ENCODE assay signal across 7 cellular contexts in the genomic region with DNA sequence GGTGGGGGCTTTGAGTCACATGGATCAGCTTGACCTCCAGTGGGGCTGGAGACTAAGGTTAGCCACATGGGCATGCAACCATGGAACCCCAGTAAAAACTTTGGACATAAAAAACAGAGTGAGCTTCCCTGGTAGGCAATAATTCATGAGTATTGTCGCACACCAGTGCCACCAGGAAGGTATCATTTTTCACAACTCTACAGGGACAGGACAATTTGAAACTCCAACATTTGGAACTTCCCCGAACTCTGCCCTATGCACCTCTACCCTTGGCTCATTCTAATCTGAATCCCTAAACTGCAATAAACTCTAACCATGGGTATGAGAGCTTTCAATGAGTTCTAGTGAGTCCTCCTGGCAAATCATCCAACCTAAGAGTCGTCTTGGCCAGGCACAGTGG. TPM values are rescaled to one million over a fixed set of nuclear protein-coding genes. Genes with fewer than 3 reads are reported as not detected.
A peak's percentile ranks its signal among the peaks of the same experiment; 100 is the strongest.
DNase-seq lines count a peak whose midpoint lies in the region; ATAC-seq and TF ChIP-seq lines count a peak whose summit lies in the region.
"Not testable (repeated sequence)": the region's sequence is repeated elsewhere in the genome, so short reads cannot be mapped to it uniquely, and the experiment has no call there.

No MANE protein-coding gene starts in this region.

- peak overlapping the region in 1 of 8 donors; percentile 25 for H3K4me3 Mint-ChIP-seq in CD4-positive, alpha-beta memory T cell
- not testable (repeated sequence) for H3K4me3 Mint-ChIP-seq in T-helper 1 cell treated with Interleukin-12 subunit alpha and Interleukin-12 subunit beta and Interleukin-4 antibody, amounts not matched to agents 30 μg/mL and 1 μg/mL, for 36 hours; activated CD8-positive, alpha-beta T cell treated with anti-CD3 and anti-CD28 coated beads for 36 hours; dendritic cell treated with granulocyte-macrophage colony-stimulating factor and Interleukin-4, amounts not matched to agents 40 ng/mL and 50 ng/mL, for 4 days; nephron progenitor cell; stimulated activated memory B cell treated with anti-CD40 and anti-IgM and Interleukin-4, amounts not matched to agents 10 μg/mL and 1 μg/mL and 100 μg/mL, for 72 hours

- ATAC-seq in activated CD8-positive, alpha-beta T cell treated with anti-CD3 and anti-CD28 coated beads for 36 hours; stimulated activated memory B cell treated with anti-CD40 and anti-IgM and Interleukin-4, amounts not matched to agents 10 μg/mL and 1 μg/mL and 100 μg/mL, for 72 hours: not testable (repeated sequence)

- H3K4me3 ChIP-seq in CD4-positive, alpha-beta memory T cell (ENCODE audit: low read length in 2 of 2); HL-60 (replicated peaks; ENCODE audit: insufficient read depth, low read length): not testable (repeated sequence)

- H3K27ac Mint-ChIP-seq in CD4-positive, alpha-beta memory T cell, result peak overlapping the region in 5 of 7 donors; percentile 13 to 79 (median 22)
- H3K27ac Mint-ChIP-seq in T-helper 1 cell treated with Interleukin-12 subunit alpha and Interleukin-12 subunit beta and Interleukin-4 antibody, amounts not matched to agents 30 μg/mL and 1 μg/mL, for 36 hours, result peak overlapping the region; percentile 52
- H3K27ac Mint-ChIP-seq in activated CD8-positive, alpha-beta T cell treated with anti-CD3 and anti-CD28 coated beads for 36 hours, result peak overlapping the region; percentile 64
- peak overlapping the region; percentile 6 for H3K27ac Mint-ChIP-seq in dendritic cell treated with granulocyte-macrophage colony-stimulating factor and Interleukin-4, amounts not matched to agents 40 ng/mL and 50 ng/mL, for 4 days
- H3K27ac Mint-ChIP-seq in nephron progenitor cell, result peak overlapping the region; percentile 95
- H3K27ac Mint-ChIP-seq in stimulated activated memory B cell treated with anti-CD40 and anti-IgM and Interleukin-4, amounts not matched to agents 10 μg/mL and 1 μg/mL and 100 μg/mL, for 72 hours, result peak overlapping the region; percentile 57

- not testable (repeated sequence) for H3K36me3 ChIP-seq in CD4-positive, alpha-beta memory T cell (ENCODE audit: insufficient read depth, low read length)

- not testable (repeated sequence) for H3K9me3 Mint-ChIP-seq in CD4-positive, alpha-beta memory T cell; T-helper 1 cell treated with Interleukin-12 subunit alpha and Interleukin-12 subunit beta and Interleukin-4 antibody, amounts not matched to agents 30 μg/mL and 1 μg/mL, for 36 hours; activated CD8-positive, alpha-beta T cell treated with anti-CD3 and anti-CD28 coated beads for 36 hours; dendritic cell treated with granulocyte-macrophage colony-stimulating factor and Interleukin-4, amounts not matched to agents 40 ng/mL and 50 ng/mL, for 4 days; stimulated activated memory B cell treated with anti-CD40 and anti-IgM and Interleukin-4, amounts not matched to agents 10 μg/mL and 1 μg/mL and 100 μg/mL, for 72 hours
- H3K9me3 Mint-ChIP-seq in nephron progenitor cell, result peaks cover 17% of the 10 kb centered on the region

- H3K9me3 ChIP-seq in CD4-positive, alpha-beta memory T cell (ENCODE audit: control insufficient read depth in 1 of 2, low read length in 2 of 2), result not testable (repeated sequence)

- not testable (repeated sequence) for DNase-seq in CD4-positive, alpha-beta memory T cell; HL-60 (ENCODE audit: low read depth in 1 of 2, low spot score in 1 of 2); activated CD8-positive, alpha-beta T cell treated with anti-CD3 and anti-CD28 coated beads for 36 hours; nephron progenitor cell

- peaks cover 43 to 69% (median 56%) of the 10 kb centered on the region in 4 donors for H3K4me1 Mint-ChIP-seq in CD4-positive, alpha-beta memory T cell
- H3K4me1 Mint-ChIP-seq in T-helper 1 cell treated with Interleukin-12 subunit alpha and Interleukin-12 subunit beta and Interleukin-4 antibody, amounts not matched to agents 30 μg/mL and 1 μg/mL, for 36 hours (ENCODE audit: low read depth), result peaks cover 46% of the 10 kb centered on the region
- H3K4me1 Mint-ChIP-seq in activated CD8-positive, alpha-beta T cell treated with anti-CD3 and anti-CD28 coated beads for 36 hours (ENCODE audit: low read depth), result peaks cover 49% of the 10 kb centered on the region
- H3K4me1 Mint-ChIP-seq in dendritic cell treated with granulocyte-macrophage colony-stimulating factor and Interleukin-4, amounts not matched to agents 40 ng/mL and 50 ng/mL, for 4 days (ENCODE audit: low read depth), result peaks cover 43% of the 10 kb centered on the region
- H3K4me1 Mint-ChIP-seq in nephron progenitor cell, result peaks cover 21% of the 10 kb centered on the region
- peaks cover 48% of the 10 kb centered on the region for H3K4me1 Mint-ChIP-seq in stimulated activated memory B cell treated with anti-CD40 and anti-IgM and Interleukin-4, amounts not matched to agents 10 μg/mL and 1 μg/mL and 100 μg/mL, for 72 hours

- POLR2A ChIA-PET in CD4-positive, alpha-beta memory T cell (lab: Charles Lee; ENCODE audit: partially characterized antibody), result interaction anchor here (0.7 kb wide), 1 partner anchor 29 kb away, joined by 4 read pairs; no protein-coding TSS in a partner anchor
- POLR2A ChIA-PET in activated CD8-positive, alpha-beta T cell treated with anti-CD3 and anti-CD28 coated beads for 36 hours (lab: Charles Lee), result not testable (repeated sequence)

- not testable (repeated sequence) for H3K27ac ChIP-seq in CD4-positive, alpha-beta memory T cell (ENCODE audit: low read depth, low read length)
- H3K27ac ChIP-seq in HL-60 (replicated peaks), result peak overlapping the region; percentile 16; the same call in 1 of the 2 replicates

- H3K27me3 Mint-ChIP-seq in CD4-positive, alpha-beta memory T cell; T-helper 1 cell treated with Interleukin-12 subunit alpha and Interleukin-12 subunit beta and Interleukin-4 antibody, amounts not matched to agents 30 μg/mL and 1 μg/mL, for 36 hours (ENCODE audit: low read depth); activated CD8-positive, alpha-beta T cell treated with anti-CD3 and anti-CD28 coated beads for 36 hours; dendritic cell treated with granulocyte-macrophage colony-stimulating factor and Interleukin-4, amounts not matched to agents 40 ng/mL and 50 ng/mL, for 4 days; nephron progenitor cell (ENCODE audit: low read depth, poor library complexity); stimulated activated memory B cell treated with anti-CD40 and anti-IgM and Interleukin-4, amounts not matched to agents 10 μg/mL and 1 μg/mL and 100 μg/mL, for 72 hours: not testable (repeated sequence)

- H3K4me1 ChIP-seq in CD4-positive, alpha-beta memory T cell (ENCODE audit: insufficient read depth, low read length), result peaks cover 30% of the 10 kb centered on the region

- not testable (repeated sequence) for TF ChIP-seq CTCF in HL-60 (IDR thresholded peaks at IDR 0.05; ENCODE audit: insufficient read depth, low read length); activated CD8-positive, alpha-beta T cell treated with anti-CD3 and anti-CD28 coated beads for 36 hours (IDR thresholded peaks at IDR 0.05); nephron progenitor cell (IDR thresholded peaks at IDR 0.05)

- not testable (repeated sequence) for H3K27me3 ChIP-seq in CD4-positive, alpha-beta memory T cell (ENCODE audit: insufficient read depth, low read length); HL-60 (ENCODE audit: insufficient read depth, poor library complexity, severe bottlenecking)

- CTCF ChIA-PET in CD4-positive, alpha-beta memory T cell (lab: Charles Lee; ENCODE audit: partially characterized antibody); activated CD8-positive, alpha-beta T cell treated with anti-CD3 and anti-CD28 coated beads for 36 hours (lab: Charles Lee): not testable (repeated sequence)

- intact Hi-C loops in CD4-positive, alpha-beta memory T cell (cut with micrococcal nuclease); activated CD8-positive, alpha-beta T cell treated with anti-CD3 and anti-CD28 coated beads for 36 hours (cut with micrococcal nuclease); dendritic cell treated with granulocyte-macrophage colony-stimulating factor and Interleukin-4, amounts not matched to agents 40 ng/mL and 50 ng/mL, for 4 days (cut with micrococcal nuclease): not testable (repeated sequence)

- H3K36me3 Mint-ChIP-seq in CD4-positive, alpha-beta memory T cell; T-helper 1 cell treated with Interleukin-12 subunit alpha and Interleukin-12 subunit beta and Interleukin-4 antibody, amounts not matched to agents 30 μg/mL and 1 μg/mL, for 36 hours (ENCODE audit: low read depth): not testable (repeated sequence)
- H3K36me3 Mint-ChIP-seq in activated CD8-positive, alpha-beta T cell treated with anti-CD3 and anti-CD28 coated beads for 36 hours (ENCODE audit: low read depth), result peaks cover 16% of the 10 kb centered on the region
- peaks cover 25% of the 10 kb centered on the region for H3K36me3 Mint-ChIP-seq in dendritic cell treated with granulocyte-macrophage colony-stimulating factor and Interleukin-4, amounts not matched to agents 40 ng/mL and 50 ng/mL, for 4 days (ENCODE audit: low read depth)
- H3K36me3 Mint-ChIP-seq in nephron progenitor cell (ENCODE audit: low read depth), result peaks cover 28% of the 10 kb centered on the region
- H3K36me3 Mint-ChIP-seq in stimulated activated memory B cell treated with anti-CD40 and anti-IgM and Interleukin-4, amounts not matched to agents 10 μg/mL and 1 μg/mL and 100 μg/mL, for 72 hours, result peaks cover 25% of the 10 kb centered on the region

RNA-seq across cellular contexts. Expression of gene SMG1, which starts 24.2 kb away (rescaled TPM):
- 100 to 1,000 TPM; 170 to 177 TPM for total RNA-seq in CD4-positive, alpha-beta memory T cell
- 10 to 100 TPM in 1 of 2 donors, 1 to 10 TPM in 1; 5.4 to 19.0 TPM for polyA plus RNA-seq in CD4-positive, alpha-beta memory T cell
- 100 to 1,000 TPM; 103 to 108 TPM for total RNA-seq in activated CD8-positive, alpha-beta T cell treated with anti-CD3 and anti-CD28 coated beads for 36 hours

Comparison
In these comparisons a context has a peak if more than half of its experiments do, and no peak if none do; other contexts are left out.
1. H3K27ac Mint-ChIP-seq: peak in every context shown above with its lines; median percentile 95 in nephron progenitor cell; 64 in activated CD8-positive, alpha-beta T cell treated with anti-CD3 and anti-CD28 coated beads for 36 hours; 57 in stimulated activated memory B cell treated with anti-CD40 and anti-IgM and Interleukin-4, amounts not matched to agents 10 μg/mL and 1 μg/mL and 100 μg/mL, for 72 hours; 52 in T-helper 1 cell treated with Interleukin-12 subunit alpha and Interleukin-12 subunit beta and Interleukin-4 antibody, amounts not matched to agents 30 μg/mL and 1 μg/mL, for 36 hours; 22 in CD4-positive, alpha-beta memory T cell; 6 in dendritic cell treated with granulocyte-macrophage colony-stimulating factor and Interleukin-4, amounts not matched to agents 40 ng/mL and 50 ng/mL, for 4 days.